24 cellular contexts compared by ENCODE assay signal in the genomic region with DNA sequence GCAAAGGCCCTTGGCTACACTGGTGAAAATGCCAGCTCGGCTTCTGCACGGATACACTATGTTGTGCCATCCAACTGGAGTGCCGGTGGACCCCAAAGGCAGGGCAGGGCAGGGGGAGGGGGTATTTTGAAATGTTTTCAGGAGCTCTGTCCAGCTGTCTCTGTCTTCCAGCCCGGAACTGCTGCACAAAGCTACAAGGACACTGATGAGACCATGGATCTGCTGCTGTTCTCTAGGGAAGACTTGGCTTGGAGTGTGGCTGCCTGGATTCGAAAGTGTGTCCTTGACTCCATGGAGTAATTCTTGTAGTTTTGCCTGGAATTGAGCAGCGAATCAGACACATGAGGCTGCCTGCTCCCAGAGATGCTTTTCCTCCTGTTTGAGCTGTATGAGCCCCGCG. TPM values are rescaled to one million over a fixed set of nuclear protein-coding genes. Genes with fewer than 3 reads are reported as not detected.
DNase-seq lines count a peak whose midpoint lies in the region; ATAC-seq and TF ChIP-seq lines count a peak whose summit lies in the region.
"Had no signal": no experiment of that assay in that cellular context is flagged by ENCODE, and none has a peak within 500 bp of the region (broad histone marks: within the 10 kb centered on the region; RNA-seq: fewer than 3 reads in every experiment).

No MANE protein-coding gene starts in this region.

- TF ChIP-seq CTCF in ovary (IDR thresholded peaks at IDR 0.05) (no peak), testis (IDR thresholded peaks at IDR 0.05) (no peak), WTC11 (IDR thresholded peaks at IDR 0.05) (no peak)

- H3K27me3 ChIP-seq in ovary (no peaks in the 10 kb centered on the region), testis (no peaks in the 10 kb centered on the region), H7 (ENCODE audit: control insufficient read depth, insufficient read depth, low read length) (no peaks in the 10 kb centered on the region)
- H3K27me3 ChIP-seq: BE2C; BLaER1 treated with 17β-estradiol and CSF1 and Interleukin-3, amounts not matched to agents 10 nM and 100 nM had no signal

- intact Hi-C loops in ovary (cut with DNase I), result no loop called here
- intact Hi-C loops in testis (cut with DNase I; ENCODE audit: low total_unique reads), result no loop called here

- H3K9me3 Mint-ChIP-seq in WTC11, result no peaks in the 10 kb centered on the region
- H3K9me3 Mint-ChIP-seq: CD4-positive, alpha-beta T cell; CD8-positive, alpha-beta memory T cell had no signal

- H3K36me3 Mint-ChIP-seq in WTC11, result no peaks in the 10 kb centered on the region
- H3K36me3 Mint-ChIP-seq: CD14-positive monocyte had no signal

- CTCF ChIA-PET in WTC11 (lab: Charles Lee), result interaction anchor here (1.0 to 3.1 kb wide), 2 partner anchors 8 to 25 kb away, joined by 4 to 31 read pairs; no protein-coding TSS in a partner anchor

- POLR2A ChIA-PET in WTC11 (lab: Charles Lee), result interaction anchor here (0.5 kb wide), 1 partner anchor 707 kb away, joined by 4 read pairs; no protein-coding TSS in a partner anchor

- no peak overlapping the region for H3K27ac Mint-ChIP-seq in WTC11
- H3K27ac Mint-ChIP-seq: CD4-positive, alpha-beta T cell had no signal

- no peaks in the 10 kb centered on the region for H3K27me3 Mint-ChIP-seq in WTC11 (ENCODE audit: low read depth)
- H3K27me3 Mint-ChIP-seq: CD4-positive, alpha-beta T cell; CD8-positive, alpha-beta memory T cell had no signal

- H3K4me3 Mint-ChIP-seq in WTC11, result no peak overlapping the region
- H3K4me3 Mint-ChIP-seq: CD14-positive monocyte; CD4-positive, alpha-beta T cell; CD8-positive, alpha-beta memory T cell had no signal

- H3K27ac ChIP-seq in ovary (peak overlapping the region in 1 of 2 donors; percentile 69), testis (peak overlapping the region in 1 of 2 donors; percentile 50)
- H3K27ac ChIP-seq: A549; BLaER1 treated with 17β-estradiol and CSF1 and Interleukin-3, amounts not matched to agents 10 nM and 100 nM had no signal

- H3K36me3 ChIP-seq in ovary (no peaks in the 10 kb centered on the region), testis (ENCODE audit: low read depth, missing control alignments) (no peaks in the 10 kb centered on the region), H7 (replicated peaks; ENCODE audit: control insufficient read depth, insufficient read depth, low read length) (no peaks in the 10 kb centered on the region)
- H3K36me3 ChIP-seq: BE2C had no signal

- ATAC-seq in left lobe of liver (peak; percentile 54), WTC11 (no peak)
- ATAC-seq: GM12878 had no signal

- 18 to 42% (median 22%) methylated on average over 8 of the region's 8 CpGs for WGBS in ovary, 3 donors
- 52 to 56% methylated on average over 8 of the region's 8 CpGs for WGBS in testis, 2 donors

- no peaks in the 10 kb centered on the region for H3K9me3 ChIP-seq in ovary
- no peaks in the 10 kb centered on the region for H3K9me3 ChIP-seq in testis
- H3K9me3 ChIP-seq: A549; BE2C; BLaER1 treated with 17β-estradiol and CSF1 and Interleukin-3, amounts not matched to agents 10 nM and 100 nM had no signal

- no peak for TF ChIP-seq EP300 in ovary (IDR thresholded peaks at IDR 0.05)

- peak; percentile 45 for DNase-seq in activated CD8-positive, alpha-beta memory T cell treated with anti-CD3 and anti-CD28 coated beads for 24 hours
- DNase-seq in activated CD8-positive, alpha-beta memory T cell treated with anti-CD3 and anti-CD28 coated beads, Interleukin-2, amount 50 U/mL, for 4 hours, result no peak
- DNase-seq in left lobe of liver (ENCODE audit: low spot score) (no peak), ovary (peak; percentile 49 to 64 (median 61)), testis (peak; percentile 66), WTC11 (ENCODE audit: low spot score) (no peak), NCI-H1436 treated with DMSO at 0.1 percent for 48 hours (lab: John Stamatoyannopoulos, UW) (no peak), H7 (no peak)
- DNase-seq: 8988T; ACHN; AML-193; BE2C; CD4-positive, alpha-beta T cell; CD8-positive, alpha-beta memory T cell; DMS 273 treated with DMSO at 0.1 percent for 48 hours; DMS79; EL; GDM1; GOT3; HCEC 1CT had no signal

- H3K4me1 Mint-ChIP-seq in WTC11, result peaks cover 4% of the 10 kb centered on the region

- TF ChIP-seq POLR2A in ovary (IDR thresholded peaks at IDR 0.05) (no peak), testis (IDR thresholded peaks at IDR 0.05) (no peak)

- H3K4me1 ChIP-seq in ovary (ENCODE audit: insufficient read depth), result peaks cover 17% of the 10 kb centered on the region
- peaks cover 15% of the 10 kb centered on the region for H3K4me1 ChIP-seq in testis
- H3K4me1 ChIP-seq: BLaER1 treated with 17β-estradiol and CSF1 and Interleukin-3, amounts not matched to agents 10 nM and 100 nM had no signal

- H3K4me3 ChIP-seq in ovary (no peak overlapping the region), testis (no peak overlapping the region), H7 (ENCODE audit: insufficient read depth, low read depth, low read length) (no peak overlapping the region)
- H3K4me3 ChIP-seq: A549; BLaER1 treated with 17β-estradiol and CSF1 and Interleukin-3, amounts not matched to agents 10 nM and 100 nM; GM12878 had no signal

TF ChIP-seq in WTC11, 78 proteins besides CTCF, POLR2A, EP300 and RAD21:
- TF ChIP-seq ESRRA (CRISPR knock-in tag; IDR thresholded peaks at IDR 0.05; ENCODE audit: borderline replicate concordance) (no peak), SMAD3 (CRISPR knock-in tag; IDR thresholded peaks at IDR 0.05; ENCODE audit: borderline replicate concordance) (no peak), SMAD4 (CRISPR knock-in tag; IDR thresholded peaks at IDR 0.05) (no peak)
- TF ChIP-seq, protein P1, sequence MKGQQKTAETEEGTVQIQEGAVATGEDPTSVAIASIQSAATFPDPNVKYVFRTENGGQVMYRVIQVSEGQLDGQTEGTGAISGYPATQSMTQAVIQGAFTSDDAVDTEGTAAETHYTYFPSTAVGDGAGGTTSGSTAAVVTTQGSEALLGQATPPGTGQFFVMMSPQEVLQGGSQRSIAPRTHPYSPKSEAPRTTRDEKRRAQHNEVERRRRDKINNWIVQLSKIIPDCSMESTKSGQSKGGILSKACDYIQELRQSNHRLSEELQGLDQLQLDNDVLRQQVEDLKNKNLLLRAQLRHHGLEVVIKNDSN (CRISPR knock-in tag; IDR thresholded peaks at IDR 0.05), result no peak
TF ChIP-seq in WTC11: peak in this region for 0.

RNA-seq across cellular contexts. Expression of a gene that starts 42.4 kb away (rescaled TPM):
- 2.7 TPM for total RNA-seq in left lobe of liver
- 10 to 100 TPM in 1 of 7 donors, 1 to 10 TPM in 1, under 1 TPM in 5; 0.28 to 10.7 (median 0.62) TPM for total RNA-seq in ovary
- 1 to 10 TPM in 1 of 2 donors, under 1 TPM in 1; 0.47 to 1.2 TPM for polyA plus RNA-seq in ovary
- 100 to 1,000 TPM in 1 of 2 donors, 10 to 100 TPM in 1; 64.7 to 121 TPM for total RNA-seq in testis
- 120 TPM for polyA plus RNA-seq in testis (ENCODE audit: insufficient read depth, low read depth, low replicate concordance)
- 3.4 to 8.4 TPM (median 5.7 TPM) in 3 replicates for total RNA-seq in WTC11 (2021)
- 11.6 and 12.3 TPM in 2 replicates for total RNA-seq in H7 (2014; rRNA removed; shearing (Covaris generic))
- total RNA-seq: CD4-positive, alpha-beta T cell had no signal
- polyA plus RNA-seq: CD14-positive monocyte; CD8-positive, alpha-beta memory T cell had no signal

RNA-seq across cellular contexts. Expression of a gene that starts 51.9 kb away (rescaled TPM):
- 54.7 TPM for total RNA-seq in left lobe of liver
- 100 to 1,000 TPM; 108 to 209 (median 126) TPM for total RNA-seq in ovary
- 100 to 1,000 TPM; 124 to 138 TPM for polyA plus RNA-seq in ovary
- total RNA-seq in testis, result 10 to 100 TPM; 59.8 to 89.7 TPM
- 108 TPM for polyA plus RNA-seq in testis (ENCODE audit: insufficient read depth, low read depth, low replicate concordance)
- total RNA-seq in WTC11 (2021), result 45.5 to 50.8 TPM (median 46.1 TPM) in 3 replicates
- total RNA-seq in H7 (2014; rRNA removed; shearing (Covaris generic)), result 94.8 and 99.3 TPM in 2 replicates

Comparison
In these comparisons a context has a peak if more than half of its experiments do, and no peak if none do; other contexts are left out.
1. DNase-seq: peak in activated CD8-positive, alpha-beta memory T cell treated with anti-CD3 and anti-CD28 coated beads for 24 hours (single experiment), ovary (5 of 5) and testis (single experiment); none in activated CD8-positive, alpha-beta memory T cell treated with anti-CD3 and anti-CD28 coated beads, Interleukin-2, amount 50 U/mL, for 4 hours (single experiment), left lobe of liver (single experiment), WTC11 (single experiment), NCI-H1436 treated with DMSO at 0.1 percent for 48 hours (single experiment) and H7 (single experiment).